In the genomic region with DNA sequence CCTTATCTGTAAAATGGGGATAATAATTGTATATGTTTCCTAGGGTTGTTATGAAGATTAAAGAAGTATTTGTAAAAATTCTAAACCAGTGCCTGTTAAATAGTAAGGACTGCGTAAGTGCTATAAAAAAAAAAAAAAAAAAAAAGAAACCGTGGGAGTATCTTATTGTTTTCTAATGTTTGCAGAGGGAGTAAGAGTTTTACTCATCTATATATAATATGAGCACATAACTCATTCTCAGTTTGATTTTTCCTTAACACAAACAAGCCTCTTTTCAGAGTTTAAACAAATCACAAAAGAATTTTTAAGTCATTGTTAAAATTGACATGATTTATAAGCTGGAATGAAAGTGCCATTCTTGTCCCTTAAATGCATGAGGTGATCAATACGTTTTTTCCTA, we compare ENCODE assay signal across 26 cellular contexts.
"Had no signal": no experiment of that assay in that cellular context is flagged by ENCODE, and none has a peak within 500 bp of the region (broad histone marks: within the 10 kb centered on the region; RNA-seq: fewer than 3 reads in every experiment).

No MANE protein-coding gene starts in this region.

- H3K9me2 ChIP-seq: SK-N-SH had no signal

- H3K36me3 ChIP-seq: Peyer's patch, SJSA1 had no signal

- H3K27me3 ChIP-seq: Peyer's patch, SJSA1 had no signal

- H3K4me1 ChIP-seq: Peyer's patch, SJSA1 had no signal

- H3K4me3 ChIP-seq: Peyer's patch, SJSA1 had no signal

- H3K4me2 ChIP-seq: KMS-11, SK-N-SH had no signal

- H3K27ac ChIP-seq: KMS-11, Peyer's patch, SJSA1 had no signal

- H3K9ac ChIP-seq: KMS-11, SK-N-SH had no signal

- DNase-seq: Karpas-422, MV-4-11, NCI-H1092, NCI-H1105, NCI-H1417 treated with DMSO at 0.1 percent for 48 hours, NCI-H1436 treated with DMSO at 0.1 percent for 48 hours, NCI-H1694 treated with DMSO at 0.1 percent for 48 hours, NCI-H187 treated with DMSO at 0.1 percent for 48 hours, NCI-H2029, NCI-H2081, NCI-H2171 treated with DMSO at 0.1 percent for 48 hours, NCI-H2227 treated with DMSO at 0.1 percent for 48 hours, NCI-H345, NCI-H446, NCI-H510A treated with DMSO at 0.1 percent for 48 hours, NCI-H524 treated with DMSO at 0.1 percent for 48 hours, NCI-H526 treated with DMSO at 0.1 percent for 48 hours, NCI-H774, Peyer's patch, Right ventricle myocardium superior, RPMI8226, SHP77 treated with DMSO at 0.1 percent for 48 hours, SK-N-SH, SW 1271 had no signal

- H3K9me3 ChIP-seq: Peyer's patch, SJSA1, SK-N-SH had no signal
